ENCODE assay signal across 13 cellular contexts in genomic region chr1:173333581-173333980, GRCh38.
A peak's percentile ranks its signal among the peaks of the same experiment; 100 is the strongest.
DNase-seq lines count a peak whose midpoint lies in the region; ATAC-seq lines count a peak whose summit lies in the region.
"Had no signal": no experiment of that assay in that cellular context is flagged by ENCODE, and none has a peak within 500 bp of the region (broad histone marks: within the 10 kb centered on the region; RNA-seq: fewer than 3 reads in every experiment).

No MANE protein-coding gene starts in this region.

- no peak for DNase-seq in activated CD4-positive, CD25-positive, alpha-beta regulatory T cell (lab: John Stamatoyannopoulos, UW)
- DNase-seq in non-pigmented ciliary epithelial cell (ENCODE audit: low read depth) (peak; percentile 54), hippocampal formation (lab: John Stamatoyannopoulos, UW) (no peak), activated gamma-delta T cell treated with Interleukin-2 at 50 U/mL for 16 hours (no peak)
- no peak for DNase-seq in stimulated activated CD4-positive, alpha-beta T cell treated with anti-CD3 and anti-CD28 coated beads, Interleukin-12 subunit alpha, Interleukin-12 subunit beta, amount 100 ng/mL, for 4 hours
- DNase-seq: activated T-cell treated with anti-CD3 and anti-CD28 coated beads, Interleukin-2, amount 50 U/mL, for 24 hours; dermis blood vessel endothelial cell; GF-D8; NCI-H446 treated with DMSO at 0.1 percent for 48 hours; T-cell had no signal

- peak; percentile 30 to 37 for ATAC-seq in activated CD4-positive, CD25-positive, alpha-beta regulatory T cell treated with anti-CD3 and anti-CD28 coated beads, Interleukin-2, amount 50 U/mL, for 24 hours
- ATAC-seq in GM21723 (IDR thresholded peaks at IDR 0.05; ENCODE audit: unreplicated experiment) (peak; percentile 62), HG03460 (IDR thresholded peaks at IDR 0.05; ENCODE audit: unreplicated experiment) (peak; percentile 67)
- ATAC-seq: T-cell had no signal
